Comparison of ENCODE assay signal across 24 cellular contexts in the genomic region with DNA sequence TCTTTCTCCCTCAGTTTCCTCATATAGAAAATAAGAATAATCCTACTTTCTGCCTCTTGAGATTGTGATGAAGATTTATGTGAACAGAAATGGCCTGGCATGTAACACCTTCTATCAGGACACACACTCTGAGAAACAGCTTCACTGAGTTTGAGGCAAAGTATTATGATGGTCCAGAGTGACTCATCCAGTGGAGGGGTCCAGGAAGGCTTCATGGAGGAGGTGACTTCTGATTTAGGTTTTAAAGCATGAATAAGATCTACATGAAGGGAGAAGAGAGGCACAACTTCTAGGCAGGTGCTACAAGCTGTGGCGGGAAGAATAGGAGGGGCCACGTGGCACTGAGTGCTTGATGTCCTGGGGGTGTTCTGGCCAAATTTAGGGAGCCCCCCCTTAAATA.
"Had no signal": no experiment of that assay in that cellular context is flagged by ENCODE, and none has a peak within 500 bp of the region (broad histone marks: within the 10 kb centered on the region; RNA-seq: fewer than 3 reads in every experiment).

No MANE protein-coding gene starts in this region.

- H3K4me1 ChIP-seq: foreskin keratinocyte had no signal

- H3K27me3 ChIP-seq: dorsolateral prefrontal cortex, esophagus muscularis mucosa, foreskin keratinocyte, gastroesophageal sphincter, heart right ventricle, left lung had no signal

- ATAC-seq: foreskin keratinocyte, gastroesophageal sphincter, heart right ventricle, left cardiac atrium, left lung, left ventricle myocardium superior had no signal

- H3K4me3 Mint-ChIP-seq: memory B cell had no signal

- H3K4me1 Mint-ChIP-seq: memory B cell had no signal

- H3K27ac ChIP-seq: coronary artery, dorsolateral prefrontal cortex, esophagus muscularis mucosa, foreskin keratinocyte, gastroesophageal sphincter, heart right ventricle, left lung had no signal

- H3K36me3 ChIP-seq: esophagus muscularis mucosa, gastroesophageal sphincter, heart right ventricle, left lung had no signal

- H3K9me3 ChIP-seq: esophagus muscularis mucosa, gastroesophageal sphincter, heart right ventricle, left lung had no signal

- H3K27ac Mint-ChIP-seq: memory B cell had no signal

- H3K9me3 Mint-ChIP-seq: memory B cell had no signal

- H3K4me3 ChIP-seq: coronary artery, dorsolateral prefrontal cortex, esophagus muscularis mucosa, gastroesophageal sphincter, heart right ventricle, left lung, lung had no signal

- H3K36me3 Mint-ChIP-seq: memory B cell had no signal

- FAIRE-seq: colon, endothelial cell of umbilical vein, frontal cortex, islet of Langerhans, keratinocyte had no signal

- DNase-seq: dermis blood vessel endothelial cell; dorsolateral prefrontal cortex; effector CD4-positive, alpha-beta T cell; effector memory CD4-positive, alpha-beta T cell; foreskin keratinocyte; head of caudate nucleus; heart right ventricle; hippocampal formation; left cardiac atrium; left lung; left ventricle myocardium superior; mammary epithelial cell; mesendoderm; midbrain had no signal
